In genomic region chr7:51123322-51124021, GRCh38 we compare ENCODE assay signal across 9 cellular contexts.
DNase-seq lines count a peak whose midpoint lies in the region; ATAC-seq and TF ChIP-seq lines count a peak whose summit lies in the region.
"Had no signal": no experiment of that assay in that cellular context is flagged by ENCODE, and none has a peak within 500 bp of the region (broad histone marks: within the 10 kb centered on the region; RNA-seq: fewer than 3 reads in every experiment).

No MANE protein-coding gene starts in this region.

- no peak overlapping the region for H3K4me3 ChIP-seq in skeletal muscle cell (ENCODE audit: low read depth, low read length)
- no peak overlapping the region for H3K4me3 ChIP-seq in SJCRH30

- peaks cover 4% of the 10 kb centered on the region; the same call in 1 of the 2 replicates for H3K27me3 ChIP-seq in SJCRH30

- no peaks in the 10 kb centered on the region for H3K4me1 ChIP-seq in SJCRH30

- H3K36me3 ChIP-seq in SJCRH30, result no peaks in the 10 kb centered on the region

- no peak for ATAC-seq in GM18498 (IDR thresholded peaks at IDR 0.05; ENCODE audit: unreplicated experiment)

- H3K9me3 ChIP-seq in SJCRH30 (replicated peaks), result no peaks in the 10 kb centered on the region

- no peak for TF ChIP-seq CTCF in GM20000 (IDR thresholded peaks at IDR 0.05; ENCODE audit: extremely low read depth, missing control alignments)

- DNase-seq in HCEC 1CT (peak; percentile 90), epidermal melanocyte (ENCODE audit: insufficient read length, low spot score) (peak; percentile 64), skeletal muscle cell (ENCODE audit: low read depth) (peak; percentile 87), SJCRH30 (no peak), GM20000 (ENCODE audit: low spot score) (no peak), T-helper 9 cell (no peak)
- DNase-seq in activated CD4-positive, alpha-beta T cell treated with anti-CD3 and anti-CD28 coated beads for 4 hours, result peak; percentile 36 to 44
- DNase-seq: naive B cell had no signal

- H3K27ac ChIP-seq in SJCRH30, result no peak overlapping the region

Comparison
In these comparisons a context has a peak if more than half of its experiments do, and no peak if none do; other contexts are left out.
1. DNase-seq: peak in HCEC 1CT (single experiment), activated CD4-positive, alpha-beta T cell treated with anti-CD3 and anti-CD28 coated beads for 4 hours (2 of 2), epidermal melanocyte (single experiment) and skeletal muscle cell (single experiment); none in SJCRH30 (0 of 2), GM20000 (single experiment) and T-helper 9 cell (single experiment).